In genomic region chr10:29297678-29298077, GRCh38 we compare ENCODE assay signal across 18 cellular contexts. TPM values are rescaled to one million over a fixed set of nuclear protein-coding genes. Genes with fewer than 3 reads are reported as not detected.
A peak's percentile ranks its signal among the peaks of the same experiment; 100 is the strongest.
DNase-seq lines count a peak whose midpoint lies in the region; ATAC-seq and TF ChIP-seq lines count a peak whose summit lies in the region.
"Had no signal": no experiment of that assay in that cellular context is flagged by ENCODE, and none has a peak within 500 bp of the region (broad histone marks: within the 10 kb centered on the region; RNA-seq: fewer than 3 reads in every experiment).

No MANE protein-coding gene starts in this region.

- H3K27ac ChIP-seq in HCT116 (ENCODE audit: low read depth, low read length) (no peak overlapping the region), mesendoderm (ENCODE audit: low read depth, low read length) (no peak overlapping the region), right atrium auricular region (no peak overlapping the region), SK-N-SH (ENCODE audit: low read depth in 2 of 2, low read length in 1 of 2) (no peak overlapping the region)

- H3K36me3 Mint-ChIP-seq in CD14-positive monocyte, result no peaks in the 10 kb centered on the region

- H3K9me2 ChIP-seq in HCT116 (ENCODE audit: insufficient read depth) (no peaks in the 10 kb centered on the region), SK-N-SH (no peaks in the 10 kb centered on the region)

- H3K56ac ChIP-seq in mesendoderm (ENCODE audit: low read length), result no peak overlapping the region

- BruUV-seq in HCT116 (replicated peaks; lab: Mats Ljungman, UMichigan), result no TSS peak

- TF ChIP-seq RAD21 in HCT116 (IDR thresholded peaks at IDR 0.05; ENCODE audit: low read depth) (no peak), SK-N-SH (IDR thresholded peaks at IDR 0.05; ENCODE audit: low read length) (no peak)

- CTCF ChIA-PET in HCT116 (lab: Charles Lee) (no interaction called here), SK-N-SH (lab: Yijun Ruan, JAX) (interaction anchor here (1.2 kb wide), 1 partner anchor 634 kb away, joined by 4 read pairs; no protein-coding TSS in a partner anchor)

- H3K79me1 ChIP-seq in mesendoderm (ENCODE audit: low read length), result no peaks in the 10 kb centered on the region

- H3K4me3 ChIP-seq in HCT116 (replicated peaks in 1 of 2; ENCODE audit: low read depth in 1 of 2, low read length in 2 of 2) (no peak overlapping the region), choroid plexus epithelial cell (ENCODE audit: low read depth, low read length) (no peak overlapping the region), mesendoderm (ENCODE audit: low read length) (no peak overlapping the region), right atrium auricular region (no peak overlapping the region), SK-N-SH (ENCODE audit: low read depth in 2 of 2, low read length in 1 of 2) (no peak overlapping the region)

- H2AFZ ChIP-seq in HCT116 (ENCODE audit: low read depth, low read length, poor library complexity, severe bottlenecking) (no peak overlapping the region), SK-N-SH (ENCODE audit: low read depth) (no peak overlapping the region)

- intact Hi-C loops in HCT116 (cut with micrococcal nuclease), result no loop called here
- intact Hi-C loops in CD14-positive monocyte (cut with micrococcal nuclease), result no loop called here

- no peak overlapping the region for H2BK15ac ChIP-seq in mesendoderm (replicated peaks; ENCODE audit: low read depth)

- RAD21 ChIA-PET in HCT116 (lab: Charles Lee; ENCODE audit: low non-redundant PET in 1 of 2, low total read pairs in 2 of 2, uncharacterized antibody in 2 of 2, unreplicated experiment in 2 of 2), result no interaction called here

- POLR2A ChIA-PET in HCT116 (lab: Charles Lee), result no interaction called here
- POLR2A ChIA-PET in SK-N-SH (lab: Yijun Ruan, JAX), result no interaction called here

- H4K20me1 ChIP-seq in HCT116 (ENCODE audit: insufficient read depth), result no peaks in the 10 kb centered on the region
- H4K20me1 ChIP-seq in SK-N-SH (ENCODE audit: insufficient read depth), result no peaks in the 10 kb centered on the region

- H3K4me1 Mint-ChIP-seq in CD14-positive monocyte, result no peaks in the 10 kb centered on the region

- H3K36me3 ChIP-seq in HCT116 (ENCODE audit: control insufficient read depth in 1 of 2, insufficient read depth in 2 of 2, low read length in 2 of 2) (no peaks in the 10 kb centered on the region), mesendoderm (ENCODE audit: control insufficient read depth, insufficient read depth, low read length) (no peaks in the 10 kb centered on the region), right atrium auricular region (no peaks in the 10 kb centered on the region), SK-N-SH (replicated peaks in 1 of 2; ENCODE audit: control insufficient read depth in 1 of 2, insufficient read depth in 2 of 2, low read length in 1 of 2) (no peaks in the 10 kb centered on the region)

- H3K27me3 Mint-ChIP-seq in CD14-positive monocyte (ENCODE audit: low read depth in 3 of 3), result peaks cover 0 to 10% (median 10%) of the 10 kb centered on the region in 3 donors

- no peak overlapping the region for H4K8ac ChIP-seq in mesendoderm (ENCODE audit: low read depth, low read length)

- ATAC-seq in HCT116, result no peak

- no peak overlapping the region for H3K23ac ChIP-seq in mesendoderm (ENCODE audit: low read length)

- no peaks in the 10 kb centered on the region for H3K27me3 ChIP-seq in HCT116 (ENCODE audit: insufficient read depth, low read length)
- H3K27me3 ChIP-seq in mesendoderm (ENCODE audit: insufficient read depth, low read length, poor library complexity), result no peaks in the 10 kb centered on the region
- H3K27me3 ChIP-seq in right atrium auricular region, result no peaks in the 10 kb centered on the region
- no peaks in the 10 kb centered on the region for H3K27me3 ChIP-seq in SK-N-SH (ENCODE audit: insufficient read depth)

- no peak overlapping the region for H2AK5ac ChIP-seq in mesendoderm (ENCODE audit: low read length)

- no peak overlapping the region for H3K4ac ChIP-seq in mesendoderm (ENCODE audit: low read depth, low read length)

- DNase-seq in HCT116 (ENCODE audit: low read depth, low spot score) (peak; percentile 6), SW480 (ENCODE audit: low spot score) (peak; percentile 14), choroid plexus epithelial cell (ENCODE audit: low read depth) (peak; percentile 42), mesendoderm (peak; percentile 61), right atrium auricular region (ENCODE audit: low spot score) (no peak), CD14-positive monocyte (ENCODE audit: low spot score) (no peak), SK-N-SH (no peak)
- DNase-seq: ACHN, AML-193, COR-L47, EL, GOT3, KBM-7, NCI-H1436 treated with DMSO at 0.1 percent for 48 hours, NCI-H2029 treated with DMSO at 0.1 percent for 48 hours, NCI-H510A, NCI-H82, Right ventricle myocardium superior had no signal

- no peak overlapping the region for H4K5ac ChIP-seq in mesendoderm (ENCODE audit: low read length)

- no CpG with 5 or more reads among the region's 1 CpG for WGBS in mesendoderm (ENCODE audit: extremely low coverage, insufficient coverage, low lambda C conversion rate)
- 3% methylated on average over 1 of the region's 1 CpG for WGBS in SK-N-SH (ENCODE audit: low lambda C conversion rate)

- no peak overlapping the region for H3K27ac Mint-ChIP-seq in CD14-positive monocyte

- H3K9me3 Mint-ChIP-seq in CD14-positive monocyte, result peaks cover 8 to 33% (median 18%) of the 10 kb centered on the region in 7 donors

- TF ChIP-seq CTCF in HCT116 (IDR thresholded peaks at IDR 0.05 in 2 of 3, conservative IDR thresholded peaks at IDR 0.05 in 1 of 3; ENCODE audit: borderline replicate concordance in 1 of 3, insufficient read depth in 1 of 3, low read depth in 2 of 3, low read length in 2 of 3) (no peak), choroid plexus epithelial cell (conservative IDR thresholded peaks at IDR 0.05; ENCODE audit: low read depth, low read length) (no peak), right atrium auricular region (IDR thresholded peaks at IDR 0.05) (no peak), CD14-positive monocyte (IDR thresholded peaks at IDR 0.05) (no peak), SK-N-SH (IDR thresholded peaks at IDR 0.05) (no peak)

- H3K79me2 ChIP-seq in HCT116 (ENCODE audit: insufficient read depth, low read length) (no peaks in the 10 kb centered on the region), mesendoderm (ENCODE audit: control insufficient read depth, insufficient read depth, low read length) (no peaks in the 10 kb centered on the region), SK-N-SH (ENCODE audit: insufficient read depth) (no peaks in the 10 kb centered on the region)

- no peaks in the 10 kb centered on the region for H3F3A ChIP-seq in SK-N-SH (replicated peaks; ENCODE audit: insufficient read depth)

- H3K9me3 ChIP-seq in HCT116 (ENCODE audit: control insufficient read depth in 1 of 2, insufficient read depth in 1 of 2, low read depth in 1 of 2, low read length in 2 of 2) (peaks cover 0 to 6% of the 10 kb centered on the region in 2 experiments; a peak in 2 of 4 replicates), right atrium auricular region (peaks cover 0 to 53% of the 10 kb centered on the region in 2 donors), SK-N-SH (peaks cover 19% of the 10 kb centered on the region)

- TF ChIP-seq POLR2A in HCT116 (IDR thresholded peaks at IDR 0.05; ENCODE audit: borderline replicate concordance, extremely low read depth, insufficient read depth, insufficient read length), result no peak

- no peak overlapping the region for H3K4me2 ChIP-seq in HCT116 (ENCODE audit: low read length)
- no peak overlapping the region for H3K4me2 ChIP-seq in mesendoderm (ENCODE audit: low read length)
- H3K4me2 ChIP-seq in SK-N-SH, result no peak overlapping the region

- no peak overlapping the region for H2BK120ac ChIP-seq in mesendoderm (ENCODE audit: low read depth, low read length)

- no peak overlapping the region for H3K4me3 Mint-ChIP-seq in CD14-positive monocyte

- no peak for TF ChIP-seq EP300 in SK-N-SH (IDR thresholded peaks at IDR 0.05; ENCODE audit: borderline replicate concordance in 1 of 2, low read depth in 1 of 2, low read length in 1 of 2)

- no peak overlapping the region for H2BK5ac ChIP-seq in mesendoderm (ENCODE audit: low read length)

- no peaks in the 10 kb centered on the region for H3K4me1 ChIP-seq in HCT116 (ENCODE audit: control insufficient read depth in 1 of 2, insufficient read depth in 2 of 2, low read length in 2 of 2)
- no peaks in the 10 kb centered on the region for H3K4me1 ChIP-seq in mesendoderm (ENCODE audit: control insufficient read depth, low read depth, low read length)
- H3K4me1 ChIP-seq in right atrium auricular region, result no peaks in the 10 kb centered on the region
- no peaks in the 10 kb centered on the region for H3K4me1 ChIP-seq in SK-N-SH (ENCODE audit: control insufficient read depth in 1 of 2, insufficient read depth in 2 of 2, low read depth in 1 of 2, low read length in 1 of 2)

- no peak overlapping the region for H3K18ac ChIP-seq in mesendoderm (ENCODE audit: low read length)

- no peak overlapping the region for H3K9ac ChIP-seq in HCT116 (ENCODE audit: low read length)
- no peak overlapping the region for H3K9ac ChIP-seq in mesendoderm (ENCODE audit: low read length)
- no peak overlapping the region for H3K9ac ChIP-seq in SK-N-SH

TF ChIP-seq in HCT116, 20 proteins besides CTCF, POLR2A, EP300 and RAD21 (continues in another document):
- peak; percentile 32; the same call in 1 of the 2 replicates for TF ChIP-seq CBX3 (IDR thresholded peaks at IDR 0.05; ENCODE audit: low read depth)
- TF ChIP-seq ZFX (IDR thresholded peaks at IDR 0.05), result no peak
- TF ChIP-seq EGR1 (IDR thresholded peaks at IDR 0.05; ENCODE audit: low read depth), result no peak
- TF ChIP-seq ATF3 (IDR thresholded peaks at IDR 0.05), result no peak
- TF ChIP-seq EZH2 (IDR thresholded peaks at IDR 0.05), result no peak

TF ChIP-seq in SK-N-SH, 30 proteins besides CTCF, POLR2A, EP300 and RAD21:
- TF ChIP-seq MAX (IDR thresholded peaks at IDR 0.05; ENCODE audit: low read depth) (no peak), NFIC (IDR thresholded peaks at IDR 0.05; ENCODE audit: borderline replicate concordance) (no peak), NRF1 (IDR thresholded peaks at IDR 0.05; ENCODE audit: low read depth, low read length) (no peak), MXI1 (IDR thresholded peaks at IDR 0.05; ENCODE audit: low read depth, low read length) (no peak)

RNA-seq across cellular contexts. Expression of gene LYZL1, which starts 8.8 kb away (rescaled TPM):
- total RNA-seq in HCT116 (2021; ENCODE audit: unreplicated experiment), result not detected
- polyA plus RNA-seq in HCT116 (2012), result not detected in 2 replicates
- polyA plus RNA-seq in mesendoderm (2013, experiment 1 of 2), result not detected
- polyA plus RNA-seq in mesendoderm (2013, experiment 2 of 2), result not detected
- total RNA-seq in right atrium auricular region, result not detected
- polyA plus RNA-seq in CD14-positive monocyte, result not detected
- polyA plus RNA-seq in SK-N-SH (2012; rRNA removed), result not detected in 2 replicates
- polyA plus RNA-seq in SK-N-SH (2012; cell fraction: cytosol; rRNA removed), result not detected in 2 replicates
- polyA plus RNA-seq in SK-N-SH (2012; cell fraction: nucleus; rRNA removed), result not detected in 2 replicates
- total RNA-seq: Right ventricle myocardium superior had no signal

Comparison
In these comparisons a context has a peak if more than half of its experiments do, and no peak if none do; other contexts are left out.
1. DNase-seq: peak in HCT116 (single experiment), SW480 (single experiment), choroid plexus epithelial cell (single experiment) and mesendoderm (single experiment); none in right atrium auricular region (single experiment), CD14-positive monocyte (single experiment) and SK-N-SH (single experiment).